17 cellular contexts compared by ENCODE assay signal in the genomic region with DNA sequence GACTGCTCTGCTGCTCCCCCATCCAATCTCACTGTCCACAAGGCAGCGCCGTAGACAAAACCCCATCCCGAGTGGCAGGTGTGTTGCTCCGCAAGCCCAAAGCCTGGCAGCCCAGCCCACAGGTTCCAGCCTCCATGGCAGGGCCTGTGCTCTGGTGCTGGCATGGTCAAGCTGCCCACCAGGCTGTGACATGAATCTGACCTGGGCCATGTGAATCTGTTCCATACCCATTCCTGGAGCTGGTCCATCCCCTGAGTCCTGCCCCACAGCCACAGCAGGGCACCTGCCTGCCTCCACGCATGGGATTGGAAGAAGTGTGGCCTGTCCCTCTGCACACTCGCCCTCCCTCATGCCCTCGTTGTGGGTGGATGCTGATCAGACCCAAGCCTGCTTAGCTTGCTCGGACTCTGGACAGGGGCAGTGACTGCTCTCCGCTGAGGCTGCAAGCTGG.
"Had no signal": no experiment of that assay in that cellular context is flagged by ENCODE, and none has a peak within 500 bp of the region (broad histone marks: within the 10 kb centered on the region; RNA-seq: fewer than 3 reads in every experiment).

No MANE protein-coding gene starts in this region.

- H3K9me3 ChIP-seq: adrenal gland, gastroesophageal sphincter, heart right ventricle, mucosa of descending colon, psoas muscle, tibial artery, vagina had no signal

- FAIRE-seq: colon had no signal

- H3K36me3 ChIP-seq: adrenal gland, cardiac muscle cell, gastroesophageal sphincter, heart right ventricle, tibial artery, vagina had no signal

- ATAC-seq: gastroesophageal sphincter; mucosa of descending colon; naive thymus-derived CD4-positive, alpha-beta T cell; stimulated activated memory B cell treated with anti-CD40 and anti-IgM and Interleukin-4, amounts not matched to agents 10 μg/mL and 1 μg/mL and 100 μg/mL, for 72 hours had no signal

- H3K4me3 ChIP-seq: adrenal gland, cardiac muscle cell, gastroesophageal sphincter, heart right ventricle, mucosa of descending colon, psoas muscle, tibial artery, vagina had no signal

- H3K4me1 ChIP-seq: adrenal gland, psoas muscle, tibial artery, vagina had no signal

- H3K27me3 ChIP-seq: adrenal gland, cardiac muscle cell, gastroesophageal sphincter, heart right ventricle, tibial artery, vagina had no signal

- DNase-seq: activated CD4-positive, alpha-beta T cell treated with anti-CD3 and anti-CD28 coated beads, Interleukin-2, amount 10 ng/mL, durations not matched to agents 24 days and 14 days; activated CD4-positive, CD25-positive, alpha-beta regulatory T cell; activated CD8-positive, alpha-beta T cell treated with anti-CD3 and anti-CD28 coated beads, Interleukin-2, amount 10 ng/mL, durations not matched to agents 7 days and 5 days; activated naive CD4-positive, alpha-beta T cell treated with anti-CD3 and anti-CD28 coated beads for 36 hours; adrenal gland; heart right ventricle; mammary epithelial cell; mucosa of descending colon; naive thymus-derived CD4-positive, alpha-beta T cell; T-helper 2 cell had no signal

- H3K27ac ChIP-seq: adrenal gland, cardiac muscle cell, gastroesophageal sphincter, psoas muscle, tibial artery, vagina had no signal
